In the genomic region with DNA sequence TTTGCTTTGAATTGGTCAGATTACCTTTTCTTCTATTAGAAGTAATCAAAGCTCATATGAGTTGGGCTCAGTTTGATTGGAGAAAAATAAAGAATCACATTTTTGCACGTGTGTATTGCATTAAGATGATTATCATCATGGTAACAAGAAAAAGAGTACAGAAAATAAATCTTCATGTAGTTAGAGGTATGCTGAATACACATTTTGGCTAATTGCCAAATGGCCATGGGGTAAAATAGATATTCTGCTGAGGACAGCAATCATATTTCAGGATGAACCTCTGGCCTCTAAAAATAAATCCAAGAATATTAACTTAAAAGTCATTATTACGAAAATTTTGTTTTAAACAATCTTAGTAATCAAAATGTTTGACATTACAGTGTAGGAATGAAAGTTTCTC, we compare ENCODE assay signal across 28 cellular contexts.
"Had no signal": no experiment of that assay in that cellular context is flagged by ENCODE, and none has a peak within 500 bp of the region (broad histone marks: within the 10 kb centered on the region; RNA-seq: fewer than 3 reads in every experiment).

No MANE protein-coding gene starts in this region.

- H3K27ac ChIP-seq: epithelial cell of prostate, esophagus squamous epithelium, gastrocnemius medialis, heart right ventricle, left lung, lower lobe of right lung had no signal

- H3K4me3 ChIP-seq: esophagus squamous epithelium, gastrocnemius medialis, heart right ventricle, left lung, lower lobe of right lung, mucosa of descending colon had no signal

- H3K27me3 ChIP-seq: esophagus squamous epithelium, gastrocnemius medialis, heart right ventricle, left lung had no signal

- H3K4me3 Mint-ChIP-seq: dendritic cell treated with granulocyte-macrophage colony-stimulating factor and Interleukin-4, amounts not matched to agents 40 ng/mL and 50 ng/mL, for 4 days; effector memory CD8-positive, alpha-beta T cell; endodermal cell; mesothelial cell of epicardium; naive B cell; naive thymus-derived CD8-positive, alpha-beta T cell had no signal

- H3K4me1 ChIP-seq: esophagus squamous epithelium, gastrocnemius medialis had no signal

- H3K36me3 ChIP-seq: esophagus squamous epithelium, gastrocnemius medialis, heart right ventricle, left lung, lower lobe of right lung had no signal

- FAIRE-seq: endometrium, islet of Langerhans, keratinocyte had no signal

- H3K9me3 ChIP-seq: gastrocnemius medialis, lower lobe of right lung, mucosa of descending colon had no signal

- ATAC-seq: effector memory CD8-positive, alpha-beta T cell; esophagus mucosa; gastrocnemius medialis; heart right ventricle; left cardiac atrium; left lung; left ventricle myocardium superior; lower lobe of right lung; mucosa of descending colon; naive thymus-derived CD8-positive, alpha-beta T cell had no signal

- H3K9me3 Mint-ChIP-seq: effector memory CD8-positive, alpha-beta T cell had no signal

- DNase-seq: cortex of kidney; effector CD8-positive, alpha-beta T cell; effector memory CD8-positive, alpha-beta T cell; endodermal cell; erythroblast; esophagus squamous epithelium; foreskin fibroblast; foreskin melanocyte; gastrocnemius medialis; glutamatergic neuron; head of caudate nucleus; heart right ventricle; hippocampal formation; left cardiac atrium; left lung; left ventricle myocardium superior; lower lobe of right lung; mesenchymal stem cell; mucosa of descending colon; naive B cell; naive thymus-derived CD8-positive, alpha-beta T cell had no signal

- H3K27ac Mint-ChIP-seq: dendritic cell treated with granulocyte-macrophage colony-stimulating factor and Interleukin-4, amounts not matched to agents 40 ng/mL and 50 ng/mL, for 4 days; effector memory CD8-positive, alpha-beta T cell; endodermal cell; mesothelial cell of epicardium; naive B cell; naive thymus-derived CD8-positive, alpha-beta T cell had no signal

- H3K36me3 Mint-ChIP-seq: mesothelial cell of epicardium had no signal

- H3K27me3 Mint-ChIP-seq: naive thymus-derived CD8-positive, alpha-beta T cell had no signal

- H3K4me1 Mint-ChIP-seq: endodermal cell, naive B cell had no signal
